Comparison of ENCODE assay signal across 27 cellular contexts in the genomic region with DNA sequence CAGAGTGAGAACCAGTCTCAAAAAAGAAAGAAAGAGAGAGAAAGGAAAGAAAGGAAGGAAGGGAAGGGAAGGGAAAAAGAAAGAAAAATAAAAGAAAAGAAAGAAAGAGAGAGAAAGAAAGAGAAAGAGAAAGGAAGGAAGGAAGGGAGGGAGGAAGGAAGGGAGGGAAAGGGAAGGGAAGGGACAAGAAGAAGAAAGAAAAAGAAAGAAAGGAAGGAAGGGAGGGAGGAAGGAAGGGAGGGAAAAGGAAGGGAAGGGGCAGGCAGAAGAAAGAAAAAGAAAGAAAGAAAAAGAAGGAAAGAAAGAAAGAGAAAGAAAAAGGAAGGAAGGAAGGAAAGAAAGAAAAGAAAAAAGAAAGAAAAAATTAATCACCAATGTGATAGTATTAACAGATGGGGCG. TPM values are rescaled to one million over a fixed set of nuclear protein-coding genes. Genes with fewer than 3 reads are reported as not detected.
DNase-seq lines count a peak whose midpoint lies in the region; ATAC-seq, FAIRE-seq and TF ChIP-seq lines count a peak whose summit lies in the region.
"Had no signal": no experiment of that assay in that cellular context is flagged by ENCODE, and none has a peak within 500 bp of the region (broad histone marks: within the 10 kb centered on the region; RNA-seq: fewer than 3 reads in every experiment).

No MANE protein-coding gene starts in this region.

- TF ChIP-seq POLR2A in HepG2 (IDR thresholded peaks at IDR 0.05; ENCODE audit: insufficient read depth in 1 of 2, low read depth in 2 of 2, low read length in 2 of 2) (no peak), right lobe of liver (IDR thresholded peaks at IDR 0.05) (no peak), K562 (conservative IDR thresholded peaks at IDR 0.05) (no peak)

- 79% methylated on average over 1 of the region's 1 CpG for WGBS in HepG2 (ENCODE audit: low lambda C conversion rate)
- WGBS in right lobe of liver (ENCODE audit: insufficient coverage, low coverage, low lambda C conversion rate, missing lambda C conversion rate): 93% methylated on average over 1 of the region's 1 CpG
- WGBS in K562 (ENCODE audit: insufficient coverage, low coverage, missing lambda C conversion rate): 0% methylated on average over 1 of the region's 1 CpG
- 61 to 77% (median 73%) methylated on average over 1 of the region's 1 CpG for WGBS in psoas muscle, 3 donors

- H3K4me1 ChIP-seq in HepG2 (ENCODE audit: insufficient read depth, low read length) (peaks cover 24% of the 10 kb centered on the region), right lobe of liver (peaks cover 0 to 10% (median 0%) of the 10 kb centered on the region in 4 donors), K562 (replicated peaks in 1 of 2; ENCODE audit: control insufficient read depth in 2 of 2, insufficient read depth in 2 of 2, low read length in 2 of 2) (no peaks in the 10 kb centered on the region), psoas muscle (no peaks in the 10 kb centered on the region)
- H3K4me1 ChIP-seq: BLaER1 treated with 17β-estradiol and CSF1 and Interleukin-3, amounts not matched to agents 10 nM and 100 nM had no signal

- no peak overlapping the region for H2AFZ ChIP-seq in HepG2 (ENCODE audit: low read length)
- H2AFZ ChIP-seq in K562 (ENCODE audit: low read depth, low read length): no peak overlapping the region

- no peak for TF ChIP-seq CTCF in HepG2 (CRISPR knock-in tag; IDR thresholded peaks at IDR 0.05)
- TF ChIP-seq CTCF in right lobe of liver (IDR thresholded peaks at IDR 0.05): no peak
- no peak for TF ChIP-seq CTCF in K562 (IDR thresholded peaks at IDR 0.05 in 2 of 3, conservative IDR thresholded peaks at IDR 0.05 in 1 of 3; ENCODE audit: insufficient read depth in 2 of 3, low read depth in 1 of 3, low read length in 3 of 3)
- no peak for TF ChIP-seq CTCF in psoas muscle (IDR thresholded peaks at IDR 0.05)

- H4K20me1 ChIP-seq in HepG2 (ENCODE audit: insufficient read depth, low read length): no peaks in the 10 kb centered on the region
- no peaks in the 10 kb centered on the region for H4K20me1 ChIP-seq in K562 (replicated peaks; ENCODE audit: control insufficient read depth, insufficient read depth, low read length)

- no peak for TF ChIP-seq RAD21 in HepG2 (CRISPR knock-in tag; IDR thresholded peaks at IDR 0.05)
- no peak for TF ChIP-seq RAD21 in K562 (CRISPR knock-in tag; conservative IDR thresholded peaks at IDR 0.05 in 1 of 2, IDR thresholded peaks at IDR 0.05 in 1 of 2)

- ATAC-seq in HepG2 (no peak), right lobe of liver (no peak), K562 (no peak), psoas muscle (no peak)
- ATAC-seq: A549; CD8-positive, alpha-beta T cell; GM12878 had no signal

- H3K79me2 ChIP-seq in HepG2 (ENCODE audit: insufficient read depth, low read length) (no peaks in the 10 kb centered on the region), K562 (ENCODE audit: control insufficient read depth, insufficient read depth, low read length) (no peaks in the 10 kb centered on the region)

- intact Hi-C loops in HepG2 (cut with micrococcal nuclease; ENCODE audit: unreplicated experiment): no loop called here
- intact Hi-C loops in right lobe of liver (cut with DNase I): no loop called here
- intact Hi-C loops in K562 (cut with micrococcal nuclease): no loop called here
- intact Hi-C loops in psoas muscle (cut with DNase I): no loop called here
- intact Hi-C loops in posterior vena cava (cut with DNase I): no loop called here

- no peaks in the 10 kb centered on the region for H3K27me3 ChIP-seq in HepG2 (ENCODE audit: control insufficient read depth in 1 of 2, insufficient read depth in 2 of 2, low read length in 2 of 2)
- no peaks in the 10 kb centered on the region for H3K27me3 ChIP-seq in right lobe of liver
- no peaks in the 10 kb centered on the region for H3K27me3 ChIP-seq in K562 (ENCODE audit: control insufficient read depth in 2 of 2, insufficient read depth in 2 of 2, low read length in 2 of 2)
- H3K27me3 ChIP-seq in psoas muscle (ENCODE audit: insufficient read depth in 3 of 3, low read length in 2 of 3): no peaks in the 10 kb centered on the region
- H3K27me3 ChIP-seq: BLaER1 treated with 17β-estradiol and CSF1 and Interleukin-3, amounts not matched to agents 10 nM and 100 nM had no signal

- H3K27ac ChIP-seq in HepG2 (ENCODE audit: extremely low read length, insufficient read depth, low read length): no peak overlapping the region
- H3K27ac ChIP-seq in right lobe of liver: no peak overlapping the region
- H3K27ac ChIP-seq in K562 (ENCODE audit: extremely low read depth, low read depth, low read length): no peak overlapping the region
- no peak overlapping the region for H3K27ac ChIP-seq in psoas muscle
- H3K27ac ChIP-seq: 22Rv1; A549; BLaER1 treated with 17β-estradiol and CSF1 and Interleukin-3, amounts not matched to agents 10 nM and 100 nM; C4-2B had no signal

- DNase-seq in HepG2 (ENCODE audit: low spot score) (no peak), right lobe of liver (no peak), K562 (ENCODE audit: extremely low read depth in 1 of 4, low spot score in 3 of 4) (no peak), psoas muscle (no peak), posterior vena cava (ENCODE audit: low spot score) (no peak)
- DNase-seq: AML-193; Caco-2; Calu3; CD4-positive, alpha-beta T cell; CD8-positive, alpha-beta T cell; DMS 273 treated with DMSO at 0.1 percent for 48 hours; DMS153; DMS53; DMS79; DND-41; EL; GDM1 had no signal

- FAIRE-seq in HepG2 (lab: Jason Lieb, UNC) (no peak), K562 (lab: Jason Lieb, UNC) (no peak)
- FAIRE-seq: A549, GM12878, GM12892, GM18507 had no signal

- no peak for TF ChIP-seq EP300 in HepG2 (IDR thresholded peaks at IDR 0.05; ENCODE audit: low read depth in 2 of 2, low read length in 2 of 2)
- no peak for TF ChIP-seq EP300 in HepG2 (CRISPR knock-in tag; IDR thresholded peaks at IDR 0.05; ENCODE audit: borderline replicate concordance)
- no peak for TF ChIP-seq EP300 in K562 (IDR thresholded peaks at IDR 0.05; ENCODE audit: low read length)

- no peak overlapping the region for H3K9ac ChIP-seq in HepG2 (ENCODE audit: insufficient read depth, low read depth, low read length)
- no peak overlapping the region for H3K9ac ChIP-seq in K562 (ENCODE audit: insufficient read depth in 1 of 2, low read depth in 2 of 2, low read length in 2 of 2)
- H3K9ac ChIP-seq: BLaER1 treated with 17β-estradiol and CSF1 and Interleukin-3, amounts not matched to agents 10 nM and 100 nM had no signal

- CTCF ChIA-PET in HepG2 (lab: Yijun Ruan, JAX; ENCODE audit: low intra/inter-chr PET ratio, low total read pairs) (no interaction called here), K562 (lab: Yijun Ruan, JAX; ENCODE audit: low intra/inter-chr PET ratio) (no interaction called here)

- H3K4me2 ChIP-seq in HepG2 (ENCODE audit: low read depth, low read length): no peak overlapping the region
- H3K4me2 ChIP-seq in K562 (ENCODE audit: insufficient read depth, low read length): no peak overlapping the region
- H3K4me2 ChIP-seq: A549; BLaER1 treated with 17β-estradiol and CSF1 and Interleukin-3, amounts not matched to agents 10 nM and 100 nM had no signal

- H3K9me3 ChIP-seq in HepG2 (ENCODE audit: low read length) (peaks cover 8% of the 10 kb centered on the region), right lobe of liver (no peaks in the 10 kb centered on the region), K562 (replicated peaks; ENCODE audit: control insufficient read depth, insufficient read depth, low read depth, low read length) (no peaks in the 10 kb centered on the region), psoas muscle (no peaks in the 10 kb centered on the region)
- H3K9me3 ChIP-seq: Caco-2 had no signal

- no peaks in the 10 kb centered on the region for H3K36me3 ChIP-seq in HepG2 (replicated peaks in 1 of 2; ENCODE audit: control insufficient read depth in 1 of 2, insufficient read depth in 2 of 2, low read length in 2 of 2)
- no peaks in the 10 kb centered on the region for H3K36me3 ChIP-seq in right lobe of liver
- H3K36me3 ChIP-seq in K562 (ENCODE audit: control insufficient read depth, insufficient read depth, low read length): no peaks in the 10 kb centered on the region
- no peaks in the 10 kb centered on the region for H3K36me3 ChIP-seq in psoas muscle (ENCODE audit: insufficient read depth in 1 of 2, low read depth in 1 of 2)
- H3K36me3 ChIP-seq: BLaER1 treated with 17β-estradiol and CSF1 and Interleukin-3, amounts not matched to agents 10 nM and 100 nM had no signal

- POLR2A ChIA-PET in HepG2 (lab: Yijun Ruan, JAX) (no interaction called here), K562 (lab: Yijun Ruan, JAX) (no interaction called here)

- no peaks in the 10 kb centered on the region for H3K9me1 ChIP-seq in K562 (ENCODE audit: control insufficient read depth, insufficient read depth, low read length)

- no peak overlapping the region for H3K4me3 ChIP-seq in HepG2 (replicated peaks in 1 of 3; ENCODE audit: insufficient read depth in 1 of 3, low read depth in 2 of 3, low read length in 3 of 3)
- no peak overlapping the region for H3K4me3 ChIP-seq in right lobe of liver
- H3K4me3 ChIP-seq in K562: no peak overlapping the region
- H3K4me3 ChIP-seq in psoas muscle: no peak overlapping the region
- H3K4me3 ChIP-seq: A549; BLaER1 treated with 17β-estradiol and CSF1 and Interleukin-3, amounts not matched to agents 10 nM and 100 nM; GM12878 had no signal

- in situ Hi-C loops in HepG2 (cut with HindIII; ENCODE audit: extremely low pct_ligation_motif_present, low pct_unique_long_range_greater_than_20kb): no loop called here
- in situ Hi-C loops in K562 (cut with MboI): no loop called here

- BruUV-seq in HepG2 (replicated peaks; lab: Mats Ljungman, UMichigan) (no TSS peak), K562 (replicated peaks; lab: Mats Ljungman, UMichigan) (no TSS peak)

RNA-seq across cellular contexts. Expression of a gene that starts 15.7 kb away (rescaled TPM):
- 1.7 and 3.3 TPM in 2 replicates for total RNA-seq in HepG2 (2016; rRNA removed; fragmentation: Illumina TruSeq; extraction: Trizol)
- 0.44 and 1.0 TPM in 2 replicates for total RNA-seq in HepG2 (2016; cell fraction: cytosol; rRNA removed; fragmentation: Illumina TruSeq; extraction: Trizol; ENCODE audit: low read depth)
- 1.3 and 3.5 TPM in 2 replicates for total RNA-seq in HepG2 (2016; cell fraction: insoluble cytoplasmic fraction; rRNA removed; fragmentation: Illumina TruSeq; extraction: Trizol)
- 0.86 and 0.93 TPM in 2 replicates for total RNA-seq in HepG2 (2016; cell fraction: membrane; rRNA removed; fragmentation: Illumina TruSeq; extraction: Trizol)
- 4.1 and 5.6 TPM in 2 replicates for total RNA-seq in HepG2 (2016; cell fraction: nucleus; rRNA removed; fragmentation: Illumina TruSeq; extraction: Trizol)
- 1.2 and 1.7 TPM in 2 replicates for polyA plus RNA-seq in HepG2 (2011; rRNA removed)
- polyA plus RNA-seq in HepG2 (2011; cell fraction: cytosol; rRNA removed): 0.36 and 0.38 TPM in 2 replicates
- polyA plus RNA-seq in HepG2 (2011; cell fraction: nucleus; rRNA removed): 4.5 and 4.8 TPM in 2 replicates
- 0.80 and 1.3 TPM in 2 replicates for polyA plus RNA-seq in HepG2 (2012)
- 0.45 and 0.52 TPM in 2 replicates for polyA plus RNA-seq in HepG2 (2016; cell fraction: cytosol; fragmentation: Illumina TruSeq; extraction: Trizol; ENCODE audit: low read depth)
- polyA plus RNA-seq in HepG2 (2016; cell fraction: insoluble cytoplasmic fraction; fragmentation: Illumina TruSeq; extraction: Trizol; ENCODE audit: low read depth): 1.1 and 1.2 TPM in 2 replicates
- 1.1 and 1.3 TPM in 2 replicates for polyA plus RNA-seq in HepG2 (2016; cell fraction: membrane; fragmentation: Illumina TruSeq; extraction: Trizol; ENCODE audit: low read depth)
- polyA plus RNA-seq in HepG2 (2016; cell fraction: nucleus; fragmentation: Illumina TruSeq; extraction: Trizol; ENCODE audit: insufficient read depth, low read depth): 5.5 and 5.7 TPM in 2 replicates
- polyA minus RNA-seq in HepG2 (2011; rRNA and poly(A)+ RNA removed; ENCODE audit: low replicate concordance): 0.77 and 1.0 TPM in 2 replicates
- polyA minus RNA-seq in HepG2 (2011; cell fraction: cytosol; rRNA and poly(A)+ RNA removed): 0.49 TPM in 1 of 2 replicates, not detected in the other
- 2.5 and 3.5 TPM in 2 replicates for polyA minus RNA-seq in HepG2 (2011; cell fraction: nucleus; rRNA and poly(A)+ RNA removed)
- total RNA-seq in right lobe of liver: 1 to 10 TPM in 4 of 6 experiments, under 1 TPM in 2; 0.43 to 1.6 (median 1.2) TPM
- not detected in 2 replicates for total RNA-seq in K562 (2011; cell fraction: chromatin; rRNA removed; ENCODE audit: low replicate concordance)
- not detected in 2 replicates for total RNA-seq in K562 (2011; cell fraction: nucleolus; rRNA removed)
- total RNA-seq in K562 (2011; cell fraction: nucleoplasm; rRNA removed): not detected in 2 replicates
- total RNA-seq in K562 (2014; rRNA removed): 0.14 TPM in 1 of 2 replicates, not detected in the other
- 0.07 TPM in 1 of 2 replicates, not detected in the other for total RNA-seq in K562 (2014; rRNA removed; fragmentation: Illumina TruSeq; extraction: Trizol)
- 0.11 TPM in 1 of 2 replicates, not detected in the other for total RNA-seq in K562 (2015; rRNA removed; fragmentation: Illumina TruSeq; extraction: Trizol)
- total RNA-seq in K562 (2021): 0.09 TPM in 1 of 2 replicates, not detected in the other
- polyA plus RNA-seq in K562 (2011; rRNA removed): not detected in 2 replicates
- polyA plus RNA-seq in K562 (2011; cell fraction: cytosol; rRNA removed): 0.04 TPM in 1 of 2 replicates, not detected in the other
- polyA plus RNA-seq in K562 (2011; cell fraction: nucleus; rRNA removed): 0.13 and 0.17 TPM in 2 replicates
- 0.07 and 0.08 TPM in 2 replicates for polyA plus RNA-seq in K562 (2012)
- polyA plus RNA-seq in K562 (2014; fragmentation: Illumina TruSeq; extraction: Trizol): 0.15 TPM in 1 of 2 replicates, not detected in the other
- polyA plus RNA-seq in K562 (2014; fragmentation: Nextera tagmentation; extraction: Ambion mirVana): under 1 TPM; 0.04 to 0.25 TPM
- polyA plus RNA-seq in K562 (2014; rRNA removed): 0.18 TPM in 1 of 2 replicates, not detected in the other
- polyA minus RNA-seq in K562 (2011; rRNA and poly(A)+ RNA removed): not detected in 2 replicates
- not detected in 2 replicates for polyA minus RNA-seq in K562 (2011; cell fraction: cytosol; rRNA and poly(A)+ RNA removed)
- not detected in 2 replicates for polyA minus RNA-seq in K562 (2011; cell fraction: nucleus; rRNA and poly(A)+ RNA removed)
- under 1 TPM in 3 of 4 donors, not detected in 1; 0.12 to 0.24 (median 0.21) TPM for total RNA-seq in psoas muscle
- polyA plus RNA-seq in psoas muscle: under 1 TPM in 1 of 3 donors, not detected in 2; 0.05 TPM
- not detected for total RNA-seq in posterior vena cava
- total RNA-seq: Calu3, Daoy, G401, GM12878 had no signal
- polyA plus RNA-seq: BJ had no signal
